1 cellular context compared by ENCODE assay signal in the genomic region with DNA sequence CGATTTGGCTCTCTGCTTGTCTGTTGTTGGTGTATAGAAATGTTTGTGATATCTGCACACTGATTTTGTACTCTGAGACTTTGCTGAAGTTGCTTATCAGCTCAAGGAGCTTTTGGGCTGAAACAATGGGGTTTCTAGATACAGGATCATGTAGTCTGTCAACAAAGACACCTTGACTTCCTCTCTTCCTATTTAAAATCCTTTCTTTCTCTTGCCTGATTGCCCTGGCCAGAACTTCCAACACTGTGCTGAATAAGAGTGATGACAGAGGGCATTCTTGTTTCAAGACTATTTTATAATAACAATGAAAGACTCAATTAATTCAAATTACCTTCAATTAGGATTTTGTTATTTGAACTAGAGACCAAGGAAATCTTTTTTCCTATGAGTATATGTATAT.
TF ChIP-seq lines count a peak whose summit lies in the region.

No MANE protein-coding gene starts in this region.

TF ChIP-seq in WTC11, 78 proteins besides CTCF, POLR2A, EP300 and RAD21 (continued from another document):
- TF ChIP-seq, protein P1, sequence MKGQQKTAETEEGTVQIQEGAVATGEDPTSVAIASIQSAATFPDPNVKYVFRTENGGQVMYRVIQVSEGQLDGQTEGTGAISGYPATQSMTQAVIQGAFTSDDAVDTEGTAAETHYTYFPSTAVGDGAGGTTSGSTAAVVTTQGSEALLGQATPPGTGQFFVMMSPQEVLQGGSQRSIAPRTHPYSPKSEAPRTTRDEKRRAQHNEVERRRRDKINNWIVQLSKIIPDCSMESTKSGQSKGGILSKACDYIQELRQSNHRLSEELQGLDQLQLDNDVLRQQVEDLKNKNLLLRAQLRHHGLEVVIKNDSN (CRISPR knock-in tag; IDR thresholded peaks at IDR 0.05): no peak
- TF ChIP-seq SP1 (CRISPR knock-in tag; conservative IDR thresholded peaks at IDR 0.05) (no peak), RELA (CRISPR knock-in tag; IDR thresholded peaks at IDR 0.05; ENCODE audit: borderline replicate concordance) (no peak), MYBL2 (CRISPR knock-in tag; IDR thresholded peaks at IDR 0.05) (no peak), ZNF219 (CRISPR knock-in tag; IDR thresholded peaks at IDR 0.05; ENCODE audit: borderline replicate concordance) (no peak), ZNF396 (CRISPR knock-in tag; IDR thresholded peaks at IDR 0.05; ENCODE audit: borderline replicate concordance) (no peak), PRRX2 (CRISPR knock-in tag; IDR thresholded peaks at IDR 0.05) (no peak), HMGA2 (CRISPR knock-in tag; IDR thresholded peaks at IDR 0.05) (no peak)
- TF ChIP-seq, protein P2, sequence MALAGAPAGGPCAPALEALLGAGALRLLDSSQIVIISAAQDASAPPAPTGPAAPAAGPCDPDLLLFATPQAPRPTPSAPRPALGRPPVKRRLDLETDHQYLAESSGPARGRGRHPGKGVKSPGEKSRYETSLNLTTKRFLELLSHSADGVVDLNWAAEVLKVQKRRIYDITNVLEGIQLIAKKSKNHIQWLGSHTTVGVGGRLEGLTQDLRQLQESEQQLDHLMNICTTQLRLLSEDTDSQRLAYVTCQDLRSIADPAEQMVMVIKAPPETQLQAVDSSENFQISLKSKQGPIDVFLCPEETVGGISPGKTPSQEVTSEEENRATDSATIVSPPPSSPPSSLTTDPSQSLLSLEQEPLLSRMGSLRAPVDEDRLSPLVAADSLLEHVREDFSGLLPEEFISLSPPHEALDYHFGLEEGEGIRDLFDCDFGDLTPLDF (CRISPR knock-in tag; IDR thresholded peaks at IDR 0.05): no peak
- TF ChIP-seq, protein P3, sequence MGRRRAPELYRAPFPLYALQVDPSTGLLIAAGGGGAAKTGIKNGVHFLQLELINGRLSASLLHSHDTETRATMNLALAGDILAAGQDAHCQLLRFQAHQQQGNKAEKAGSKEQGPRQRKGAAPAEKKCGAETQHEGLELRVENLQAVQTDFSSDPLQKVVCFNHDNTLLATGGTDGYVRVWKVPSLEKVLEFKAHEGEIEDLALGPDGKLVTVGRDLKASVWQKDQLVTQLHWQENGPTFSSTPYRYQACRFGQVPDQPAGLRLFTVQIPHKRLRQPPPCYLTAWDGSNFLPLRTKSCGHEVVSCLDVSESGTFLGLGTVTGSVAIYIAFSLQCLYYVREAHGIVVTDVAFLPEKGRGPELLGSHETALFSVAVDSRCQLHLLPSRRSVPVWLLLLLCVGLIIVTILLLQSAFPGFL (CRISPR knock-in tag; IDR thresholded peaks at IDR 0.05; ENCODE audit: borderline replicate concordance): no peak
- TF ChIP-seq, protein P4, sequence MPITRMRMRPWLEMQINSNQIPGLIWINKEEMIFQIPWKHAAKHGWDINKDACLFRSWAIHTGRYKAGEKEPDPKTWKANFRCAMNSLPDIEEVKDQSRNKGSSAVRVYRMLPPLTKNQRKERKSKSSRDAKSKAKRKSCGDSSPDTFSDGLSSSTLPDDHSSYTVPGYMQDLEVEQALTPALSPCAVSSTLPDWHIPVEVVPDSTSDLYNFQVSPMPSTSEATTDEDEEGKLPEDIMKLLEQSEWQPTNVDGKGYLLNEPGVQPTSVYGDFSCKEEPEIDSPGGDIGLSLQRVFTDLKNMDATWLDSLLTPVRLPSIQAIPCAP (CRISPR knock-in tag; IDR thresholded peaks at IDR 0.05): no peak
- TF ChIP-seq, protein P5, sequence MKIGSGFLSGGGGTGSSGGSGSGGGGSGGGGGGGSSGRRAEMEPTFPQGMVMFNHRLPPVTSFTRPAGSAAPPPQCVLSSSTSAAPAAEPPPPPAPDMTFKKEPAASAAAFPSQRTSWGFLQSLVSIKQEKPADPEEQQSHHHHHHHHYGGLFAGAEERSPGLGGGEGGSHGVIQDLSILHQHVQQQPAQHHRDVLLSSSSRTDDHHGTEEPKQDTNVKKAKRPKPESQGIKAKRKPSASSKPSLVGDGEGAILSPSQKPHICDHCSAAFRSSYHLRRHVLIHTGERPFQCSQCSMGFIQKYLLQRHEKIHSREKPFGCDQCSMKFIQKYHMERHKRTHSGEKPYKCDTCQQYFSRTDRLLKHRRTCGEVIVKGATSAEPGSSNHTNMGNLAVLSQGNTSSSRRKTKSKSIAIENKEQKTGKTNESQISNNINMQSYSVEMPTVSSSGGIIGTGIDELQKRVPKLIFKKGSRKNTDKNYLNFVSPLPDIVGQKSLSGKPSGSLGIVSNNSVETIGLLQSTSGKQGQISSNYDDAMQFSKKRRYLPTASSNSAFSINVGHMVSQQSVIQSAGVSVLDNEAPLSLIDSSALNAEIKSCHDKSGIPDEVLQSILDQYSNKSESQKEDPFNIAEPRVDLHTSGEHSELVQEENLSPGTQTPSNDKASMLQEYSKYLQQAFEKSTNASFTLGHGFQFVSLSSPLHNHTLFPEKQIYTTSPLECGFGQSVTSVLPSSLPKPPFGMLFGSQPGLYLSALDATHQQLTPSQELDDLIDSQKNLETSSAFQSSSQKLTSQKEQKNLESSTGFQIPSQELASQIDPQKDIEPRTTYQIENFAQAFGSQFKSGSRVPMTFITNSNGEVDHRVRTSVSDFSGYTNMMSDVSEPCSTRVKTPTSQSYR (CRISPR knock-in tag; IDR thresholded peaks at IDR 0.05): no peak
- TF ChIP-seq, protein P6, sequence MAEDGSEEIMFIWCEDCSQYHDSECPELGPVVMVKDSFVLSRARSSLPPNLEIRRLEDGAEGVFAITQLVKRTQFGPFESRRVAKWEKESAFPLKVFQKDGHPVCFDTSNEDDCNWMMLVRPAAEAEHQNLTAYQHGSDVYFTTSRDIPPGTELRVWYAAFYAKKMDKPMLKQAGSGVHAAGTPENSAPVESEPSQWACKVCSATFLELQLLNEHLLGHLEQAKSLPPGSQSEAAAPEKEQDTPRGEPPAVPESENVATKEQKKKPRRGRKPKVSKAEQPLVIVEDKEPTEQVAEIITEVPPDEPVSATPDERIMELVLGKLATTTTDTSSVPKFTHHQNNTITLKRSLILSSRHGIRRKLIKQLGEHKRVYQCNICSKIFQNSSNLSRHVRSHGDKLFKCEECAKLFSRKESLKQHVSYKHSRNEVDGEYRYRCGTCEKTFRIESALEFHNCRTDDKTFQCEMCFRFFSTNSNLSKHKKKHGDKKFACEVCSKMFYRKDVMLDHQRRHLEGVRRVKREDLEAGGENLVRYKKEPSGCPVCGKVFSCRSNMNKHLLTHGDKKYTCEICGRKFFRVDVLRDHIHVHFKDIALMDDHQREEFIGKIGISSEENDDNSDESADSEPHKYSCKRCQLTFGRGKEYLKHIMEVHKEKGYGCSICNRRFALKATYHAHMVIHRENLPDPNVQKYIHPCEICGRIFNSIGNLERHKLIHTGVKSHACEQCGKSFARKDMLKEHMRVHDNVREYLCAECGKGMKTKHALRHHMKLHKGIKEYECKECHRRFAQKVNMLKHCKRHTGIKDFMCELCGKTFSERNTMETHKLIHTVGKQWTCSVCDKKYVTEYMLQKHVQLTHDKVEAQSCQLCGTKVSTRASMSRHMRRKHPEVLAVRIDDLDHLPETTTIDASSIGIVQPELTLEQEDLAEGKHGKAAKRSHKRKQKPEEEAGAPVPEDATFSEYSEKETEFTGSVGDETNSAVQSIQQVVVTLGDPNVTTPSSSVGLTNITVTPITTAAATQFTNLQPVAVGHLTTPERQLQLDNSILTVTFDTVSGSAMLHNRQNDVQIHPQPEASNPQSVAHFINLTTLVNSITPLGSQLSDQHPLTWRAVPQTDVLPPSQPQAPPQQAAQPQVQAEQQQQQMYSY (CRISPR knock-in tag; IDR thresholded peaks at IDR 0.05): no peak
- TF ChIP-seq, protein P7, sequence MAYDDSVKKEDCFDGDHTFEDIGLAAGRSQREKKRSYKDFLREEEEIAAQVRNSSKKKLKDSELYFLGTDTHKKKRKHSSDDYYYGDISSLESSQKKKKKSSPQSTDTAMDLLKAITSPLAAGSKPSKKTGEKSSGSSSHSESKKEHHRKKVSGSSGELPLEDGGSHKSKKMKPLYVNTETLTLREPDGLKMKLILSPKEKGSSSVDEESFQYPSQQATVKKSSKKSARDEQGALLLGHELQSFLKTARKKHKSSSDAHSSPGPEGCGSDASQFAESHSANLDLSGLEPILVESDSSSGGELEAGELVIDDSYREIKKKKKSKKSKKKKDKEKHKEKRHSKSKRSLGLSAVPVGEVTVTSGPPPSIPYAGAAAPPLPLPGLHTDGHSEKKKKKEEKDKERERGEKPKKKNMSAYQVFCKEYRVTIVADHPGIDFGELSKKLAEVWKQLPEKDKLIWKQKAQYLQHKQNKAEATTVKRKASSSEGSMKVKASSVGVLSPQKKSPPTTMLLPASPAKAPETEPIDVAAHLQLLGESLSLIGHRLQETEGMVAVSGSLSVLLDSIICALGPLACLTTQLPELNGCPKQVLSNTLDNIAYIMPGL (CRISPR knock-in tag; IDR thresholded peaks at IDR 0.05): no peak
